Comparison of ENCODE assay signal across 8 cellular contexts in genomic region chr2:149087751-149088150, GRCh38. TPM values are rescaled to one million over a fixed set of nuclear protein-coding genes. Genes with fewer than 3 reads are reported as not detected.
DNase-seq lines count a peak whose midpoint lies in the region; TF ChIP-seq lines count a peak whose summit lies in the region.
"Had no signal": no experiment of that assay in that cellular context is flagged by ENCODE, and none has a peak within 500 bp of the region (broad histone marks: within the 10 kb centered on the region; RNA-seq: fewer than 3 reads in every experiment).

No MANE protein-coding gene starts in this region.

- no peak overlapping the region for H3K27ac Mint-ChIP-seq in mesothelial cell of epicardium

- TF ChIP-seq CTCF in GM10266 (IDR thresholded peaks at IDR 0.05; ENCODE audit: control insufficient read depth, insufficient read depth, low read depth, missing control alignments), result peak; percentile 20
- peak; percentile 17 for TF ChIP-seq CTCF in HL-60 (IDR thresholded peaks at IDR 0.05; ENCODE audit: insufficient read depth, low read length)
- TF ChIP-seq CTCF in astrocyte of the cerebellum (IDR thresholded peaks at IDR 0.05; ENCODE audit: low read depth, low read length, missing control alignments), result peak; percentile 34
- TF ChIP-seq CTCF in mesothelial cell of epicardium (IDR thresholded peaks at IDR 0.05; ENCODE audit: unreplicated experiment), result peak; percentile 63
- no peak for TF ChIP-seq CTCF in coronary artery (IDR thresholded peaks at IDR 0.05)
- no peak for TF ChIP-seq CTCF in ovary (IDR thresholded peaks at IDR 0.05)

- TF ChIP-seq POLR2A in ovary (IDR thresholded peaks at IDR 0.05), result no peak

- H3K27me3 ChIP-seq in HL-60 (ENCODE audit: insufficient read depth, poor library complexity, severe bottlenecking) (no peaks in the 10 kb centered on the region), ovary (no peaks in the 10 kb centered on the region)

- no peaks in the 10 kb centered on the region for H3K4me1 ChIP-seq in ovary (ENCODE audit: insufficient read depth)

- H3K4me3 ChIP-seq in HL-60 (replicated peaks; ENCODE audit: insufficient read depth, low read length) (no peak overlapping the region), astrocyte of the cerebellum (ENCODE audit: low read depth, low read length) (no peak overlapping the region), coronary artery (no peak overlapping the region), ovary (no peak overlapping the region)

- H3K27ac ChIP-seq in HL-60 (replicated peaks), result no peak overlapping the region
- H3K27ac ChIP-seq in coronary artery, result no peak overlapping the region
- H3K27ac ChIP-seq in ovary, result no peak overlapping the region

- DNase-seq in GM10266 (ENCODE audit: extremely low spot score) (no peak), HL-60 (ENCODE audit: low read depth in 1 of 2, low spot score in 1 of 2) (no peak), astrocyte of the cerebellum (ENCODE audit: low read depth) (no peak), mesothelial cell of epicardium (ENCODE audit: low spot score in 2 of 2, unreplicated experiment in 2 of 2) (no peak), coronary artery (ENCODE audit: low spot score) (no peak), ovary (no peak), LoVo (ENCODE audit: low spot score) (no peak)
- DNase-seq: NCI-H524 had no signal

- peaks cover 6% of the 10 kb centered on the region for H3K9me3 Mint-ChIP-seq in mesothelial cell of epicardium

- intact Hi-C loops in ovary (cut with DNase I), result no loop called here

- TF ChIP-seq EP300 in ovary (IDR thresholded peaks at IDR 0.05), result no peak

- no peak overlapping the region for H3K4me3 Mint-ChIP-seq in mesothelial cell of epicardium

- H3K27me3 Mint-ChIP-seq in mesothelial cell of epicardium (ENCODE audit: low read depth), result no peaks in the 10 kb centered on the region

- peaks cover 11% of the 10 kb centered on the region for H3K36me3 Mint-ChIP-seq in mesothelial cell of epicardium

- H3K9me3 ChIP-seq in ovary, result no peaks in the 10 kb centered on the region

- 84 to 90% (median 89%) methylated on average over 4 of the region's 4 CpGs for WGBS in ovary, 3 donors

- in situ Hi-C loops in astrocyte of the cerebellum (cut with HindIII; ENCODE audit: low sequenced_read_pairs), result no loop called here

- H3K36me3 ChIP-seq in ovary, result no peaks in the 10 kb centered on the region

- H3K4me1 Mint-ChIP-seq in mesothelial cell of epicardium, result peaks cover 33% of the 10 kb centered on the region

RNA-seq across cellular contexts. Expression of gene LYPD6B, which starts 49.3 kb away (rescaled TPM):
- total RNA-seq in mesothelial cell of epicardium (27.2 to 30.6 TPM (median 28.8 TPM) in 3 replicates), ovary (10 to 100 TPM in 1 of 7 donors, 1 to 10 TPM in 3, under 1 TPM in 1, not detected in 2; 0.72 to 17.0 (median 1.7) TPM)
- polyA plus RNA-seq in ovary, result under 1 TPM; 0.17 to 0.33 TPM

Comparison
In these comparisons a context has a peak if more than half of its experiments do, and no peak if none do; other contexts are left out.
1. CTCF ChIP-seq: peak in GM10266 (single experiment), HL-60 (single experiment), astrocyte of the cerebellum (single experiment) and mesothelial cell of epicardium (single experiment); none in coronary artery (single experiment) and ovary (0 of 3).